ENCODE assay signal across 19 cellular contexts in genomic region chr5:146050061-146050460, GRCh38. TPM values are rescaled to one million over a fixed set of nuclear protein-coding genes. Genes with fewer than 3 reads are reported as not detected.
DNase-seq lines count a peak whose midpoint lies in the region; ATAC-seq and TF ChIP-seq lines count a peak whose summit lies in the region.
"Had no signal": no experiment of that assay in that cellular context is flagged by ENCODE, and none has a peak within 500 bp of the region (broad histone marks: within the 10 kb centered on the region; RNA-seq: fewer than 3 reads in every experiment).

No MANE protein-coding gene starts in this region.

- peaks cover 10% of the 10 kb centered on the region for H3K79me2 ChIP-seq in mammary epithelial cell (ENCODE audit: insufficient read depth, low read length)

- BruUV-seq in MCF 10A (replicated peaks; lab: Mats Ljungman, UMichigan) (no TSS peak), mammary epithelial cell (replicated peaks; lab: Mats Ljungman, UMichigan) (no TSS peak)

- intact Hi-C loops in MCF 10A (cut with micrococcal nuclease) = no loop called here
- intact Hi-C loops in mammary epithelial cell (cut with micrococcal nuclease) = no loop called here
- intact Hi-C loops in upper lobe of right lung (cut with DNase I) = no loop called here

- H3K9me3 Mint-ChIP-seq in MCF 10A (ENCODE audit: unreplicated experiment) (no peaks in the 10 kb centered on the region), brain (no peaks in the 10 kb centered on the region), nephron progenitor cell (no peaks in the 10 kb centered on the region)

- no peak overlapping the region for H2AFZ ChIP-seq in mammary epithelial cell (ENCODE audit: low read depth, low read length)
- H2AFZ ChIP-seq: PC-9 had no signal

- H3K4me1 ChIP-seq in mammary epithelial cell (ENCODE audit: insufficient read depth, low read length) = peaks cover 20% of the 10 kb centered on the region
- no peaks in the 10 kb centered on the region for H3K4me1 ChIP-seq in upper lobe of right lung
- H3K4me1 ChIP-seq: SJCRH30 had no signal

- ATAC-seq in upper lobe of right lung (no peak), HG02623 (IDR thresholded peaks at IDR 0.05; ENCODE audit: unreplicated experiment) (no peak)

- 82% methylated on average over 5 of the region's 5 CpGs for WGBS in mammary epithelial cell (ENCODE audit: low coverage, missing lambda C conversion rate)

- H3K4me2 ChIP-seq in mammary epithelial cell (ENCODE audit: insufficient read depth, low read depth, low read length) = no peak overlapping the region
- H3K4me2 ChIP-seq: PC-9 had no signal

- H3K27ac ChIP-seq in mammary epithelial cell (ENCODE audit: insufficient read depth, low read depth, low read length) = no peak overlapping the region
- H3K27ac ChIP-seq in upper lobe of right lung = no peak overlapping the region
- H3K27ac ChIP-seq: 22Rv1, HL-60, PC-9, SJCRH30 had no signal

- H3K27ac Mint-ChIP-seq in MCF 10A (ENCODE audit: low read depth, unreplicated experiment) (peak overlapping the region; percentile 4), brain (peak overlapping the region in 3 of 5 experiments; percentile 14 to 66 (median 25)), nephron progenitor cell (peak overlapping the region; percentile 1)
- H3K27ac Mint-ChIP-seq: CD4-positive, CD25-positive, alpha-beta regulatory T cell had no signal

- no peak overlapping the region for H3K9ac ChIP-seq in mammary epithelial cell (ENCODE audit: insufficient read depth, low read length)

- in situ Hi-C loops in mammary epithelial cell (cut with MboI; ENCODE audit: low sequenced_read_pairs in 2 of 2) = loop anchor here in 1 of 2 donors (25.0 kb wide), 1 partner anchor 338 kb away; no protein-coding TSS in a partner anchor
- in situ Hi-C loops in ACHN (cut with HindIII; ENCODE audit: low pct_ligation_motif_present, low pct_unique_long_range_greater_than_20kb, low sequenced_read_pairs) = no loop called here

- H3K36me3 Mint-ChIP-seq in MCF 10A (ENCODE audit: insufficient read depth, unreplicated experiment) (peaks cover 49% of the 10 kb centered on the region), brain (no peaks in the 10 kb centered on the region), nephron progenitor cell (ENCODE audit: low read depth) (no peaks in the 10 kb centered on the region)
- H3K36me3 Mint-ChIP-seq: CD4-positive, CD25-positive, alpha-beta regulatory T cell had no signal

- H3K27me3 ChIP-seq in mammary epithelial cell (ENCODE audit: insufficient read depth, low read length) (no peaks in the 10 kb centered on the region), upper lobe of right lung (no peaks in the 10 kb centered on the region)

- no peak for DNase-seq in MCF 10A (ENCODE audit: unreplicated experiment)
- no peak for DNase-seq in mammary epithelial cell
- peak; percentile 12 for DNase-seq in nephron progenitor cell
- DNase-seq in upper lobe of right lung = no peak
- DNase-seq in NK-92 (lab: John Stamatoyannopoulos, UW; ENCODE audit: unreplicated experiment) = no peak
- DNase-seq in ACHN = no peak
- DNase-seq: GOT3, NCI-H1417 treated with DMSO at 0.1 percent for 48 hours had no signal

- no peak overlapping the region for H3K4me3 ChIP-seq in mammary epithelial cell (replicated peaks in 1 of 3; ENCODE audit: insufficient read depth in 1 of 3, low read depth in 2 of 3, low read length in 3 of 3)
- no peak overlapping the region for H3K4me3 ChIP-seq in upper lobe of right lung
- H3K4me3 ChIP-seq: GM12878, PC-9, SJCRH30 had no signal

- H3K4me1 Mint-ChIP-seq in MCF 10A (ENCODE audit: insufficient read depth, unreplicated experiment) = peaks cover 24% of the 10 kb centered on the region
- H3K4me1 Mint-ChIP-seq in brain = peaks cover 14% of the 10 kb centered on the region
- peaks cover 29% of the 10 kb centered on the region for H3K4me1 Mint-ChIP-seq in nephron progenitor cell
- H3K4me1 Mint-ChIP-seq: CD4-positive, CD25-positive, alpha-beta regulatory T cell had no signal

- no peaks in the 10 kb centered on the region for H3K9me3 ChIP-seq in mammary epithelial cell (replicated peaks; ENCODE audit: insufficient read depth, low read length)
- no peaks in the 10 kb centered on the region for H3K9me3 ChIP-seq in upper lobe of right lung
- H3K9me3 ChIP-seq: SJCRH30 had no signal

- H3K27me3 Mint-ChIP-seq in MCF 10A (ENCODE audit: insufficient read depth, unreplicated experiment) = no peaks in the 10 kb centered on the region
- H3K27me3 Mint-ChIP-seq in brain = peaks cover 7% of the 10 kb centered on the region
- no peaks in the 10 kb centered on the region for H3K27me3 Mint-ChIP-seq in nephron progenitor cell (ENCODE audit: low read depth, poor library complexity)
- H3K27me3 Mint-ChIP-seq: CD4-positive, CD25-positive, alpha-beta regulatory T cell had no signal

- H3K4me3 Mint-ChIP-seq in MCF 10A (ENCODE audit: unreplicated experiment) (no peak overlapping the region), brain (no peak overlapping the region), nephron progenitor cell (no peak overlapping the region)
- H3K4me3 Mint-ChIP-seq: CD4-positive, CD25-positive, alpha-beta regulatory T cell had no signal

- POLR2A ChIA-PET in MCF 10A (lab: Yijun Ruan, JAX) = interaction anchor here (0.8 kb wide), 1 partner anchor 113 kb away, joined by 3 read pairs; no protein-coding TSS in a partner anchor

- H3K36me3 ChIP-seq in mammary epithelial cell (ENCODE audit: insufficient read depth, low read length) (peaks cover 18% of the 10 kb centered on the region), upper lobe of right lung (no peaks in the 10 kb centered on the region)
- H3K36me3 ChIP-seq: SJCRH30 had no signal

- dilution Hi-C loops in mammary epithelial cell (cut with HindIII; ENCODE audit: low sequenced_read_pairs) = loop anchor here (25.0 kb wide), 1 partner anchor 213 kb away; the partner anchor contains the start of gene PRELID2

- CTCF ChIA-PET in MCF 10A (lab: Yijun Ruan, JAX) = interaction anchor here (0.6 to 10.3 kb wide), 30 partner anchors 9 to 1846 kb away, joined by 3 to 144 read pairs (median 4); partner anchors contain the start of gene PRELID2
- CTCF ChIA-PET in mammary epithelial cell (lab: Charles Lee; ENCODE audit: low non-redundant PET) = interaction anchor here (0.7 kb wide), 1 partner anchor 104 kb away, joined by 3 read pairs; no protein-coding TSS in a partner anchor

- TF ChIP-seq CTCF in MCF 10A (IDR thresholded peaks at IDR 0.05; ENCODE audit: unreplicated experiment) = no peak
- TF ChIP-seq CTCF in mammary epithelial cell (conservative IDR thresholded peaks at IDR 0.05 in 1 of 2, IDR thresholded peaks at IDR 0.05 in 1 of 2; ENCODE audit: extremely low read depth in 1 of 2, insufficient read depth in 1 of 2, low read depth in 1 of 2, low read length in 2 of 2) = no peak
- TF ChIP-seq CTCF in brain (conservative IDR thresholded peaks at IDR 0.05) = no peak
- TF ChIP-seq CTCF in nephron progenitor cell (IDR thresholded peaks at IDR 0.05) = no peak
- TF ChIP-seq CTCF in upper lobe of right lung (IDR thresholded peaks at IDR 0.05) = no peak

- H4K20me1 ChIP-seq in mammary epithelial cell (ENCODE audit: insufficient read depth, low read length) = no peaks in the 10 kb centered on the region

RNA-seq across cellular contexts. Expression of gene PLAC8L1, which starts 55.3 kb away (rescaled TPM):
- total RNA-seq in MCF 10A (2022) (2.5 and 3.0 TPM in 2 replicates), mammary epithelial cell (not detected), upper lobe of right lung (not detected)
- polyA plus RNA-seq in mammary epithelial cell (0.11 TPM), brain (ENCODE audit: insufficient read depth, low read depth, low replicate concordance) (not detected)
- not detected for polyA minus RNA-seq in mammary epithelial cell
- total RNA-seq: G401, PC-9, Right ventricle myocardium inferior, RPMI7951, SJCRH30 had no signal
- polyA plus RNA-seq: CD4-positive, CD25-positive, alpha-beta regulatory T cell had no signal
